1 cellular context compared by ENCODE assay signal in the genomic region with DNA sequence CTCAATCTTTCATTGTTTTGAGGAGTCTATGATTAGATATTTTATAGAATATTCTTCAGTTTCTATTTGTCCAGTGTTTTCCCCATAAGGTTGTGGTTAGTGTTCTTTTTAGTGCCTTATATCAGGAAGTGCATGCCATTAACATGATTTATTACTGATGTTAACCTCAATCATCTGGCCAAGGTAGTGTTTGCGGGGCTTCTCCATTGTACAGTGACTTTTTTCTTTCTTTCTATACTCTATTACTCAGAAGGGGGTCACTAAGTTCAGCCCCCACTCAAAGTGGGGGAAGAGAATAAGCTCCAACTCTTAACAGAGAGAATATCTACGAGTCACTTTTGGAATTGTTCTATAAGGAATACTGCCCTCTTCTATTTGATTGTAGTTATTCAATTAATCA.
TF ChIP-seq lines count a peak whose summit lies in the region.

No MANE protein-coding gene starts in this region.

TF ChIP-seq in IMR-90, 13 proteins besides CTCF, POLR2A, EP300 and RAD21:
- TF ChIP-seq CEBPB (IDR thresholded peaks at IDR 0.05; ENCODE audit: low read depth, low read length): no peak
- no peak for TF ChIP-seq CHD1 (IDR thresholded peaks at IDR 0.05; ENCODE audit: low read depth, low read length)
- TF ChIP-seq MXI1 (IDR thresholded peaks at IDR 0.05; ENCODE audit: borderline replicate concordance, low read depth, low read length): no peak
- no peak for TF ChIP-seq SMC3 (IDR thresholded peaks at IDR 0.05; ENCODE audit: low read depth, low read length)
- TF ChIP-seq, protein P1, sequence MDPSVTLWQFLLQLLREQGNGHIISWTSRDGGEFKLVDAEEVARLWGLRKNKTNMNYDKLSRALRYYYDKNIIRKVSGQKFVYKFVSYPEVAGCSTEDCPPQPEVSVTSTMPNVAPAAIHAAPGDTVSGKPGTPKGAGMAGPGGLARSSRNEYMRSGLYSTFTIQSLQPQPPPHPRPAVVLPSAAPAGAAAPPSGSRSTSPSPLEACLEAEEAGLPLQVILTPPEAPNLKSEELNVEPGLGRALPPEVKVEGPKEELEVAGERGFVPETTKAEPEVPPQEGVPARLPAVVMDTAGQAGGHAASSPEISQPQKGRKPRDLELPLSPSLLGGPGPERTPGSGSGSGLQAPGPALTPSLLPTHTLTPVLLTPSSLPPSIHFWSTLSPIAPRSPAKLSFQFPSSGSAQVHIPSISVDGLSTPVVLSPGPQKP (IDR thresholded peaks at IDR 0.05; ENCODE audit: borderline replicate concordance, low read depth, low read length): no peak
- no peak for TF ChIP-seq BHLHE40 (IDR thresholded peaks at IDR 0.05; ENCODE audit: low read depth, low read length)
- no peak for TF ChIP-seq MAZ (IDR thresholded peaks at IDR 0.05; ENCODE audit: borderline replicate concordance, low read depth, low read length)
- no peak for TF ChIP-seq MAFK (IDR thresholded peaks at IDR 0.05; ENCODE audit: low read depth, low read length)
- no peak for TF ChIP-seq RCOR1 (IDR thresholded peaks at IDR 0.05; ENCODE audit: insufficient replicate concordance, low read length)
- TF ChIP-seq, protein P2, sequence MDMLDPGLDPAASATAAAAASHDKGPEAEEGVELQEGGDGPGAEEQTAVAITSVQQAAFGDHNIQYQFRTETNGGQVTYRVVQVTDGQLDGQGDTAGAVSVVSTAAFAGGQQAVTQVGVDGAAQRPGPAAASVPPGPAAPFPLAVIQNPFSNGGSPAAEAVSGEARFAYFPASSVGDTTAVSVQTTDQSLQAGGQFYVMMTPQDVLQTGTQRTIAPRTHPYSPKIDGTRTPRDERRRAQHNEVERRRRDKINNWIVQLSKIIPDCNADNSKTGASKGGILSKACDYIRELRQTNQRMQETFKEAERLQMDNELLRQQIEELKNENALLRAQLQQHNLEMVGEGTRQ (IDR thresholded peaks at IDR 0.05; ENCODE audit: low read depth, low read length): no peak
- TF ChIP-seq FOS (IDR thresholded peaks at IDR 0.05; ENCODE audit: low read depth, low read length): no peak
- TF ChIP-seq NFE2L2 (IDR thresholded peaks at IDR 0.05; ENCODE audit: low read depth, low read length): no peak
- no peak for TF ChIP-seq RFX5 (IDR thresholded peaks at IDR 0.05; ENCODE audit: low read depth, low read length)
